Comparison of ENCODE assay signal across 7 cellular contexts in the genomic region with DNA sequence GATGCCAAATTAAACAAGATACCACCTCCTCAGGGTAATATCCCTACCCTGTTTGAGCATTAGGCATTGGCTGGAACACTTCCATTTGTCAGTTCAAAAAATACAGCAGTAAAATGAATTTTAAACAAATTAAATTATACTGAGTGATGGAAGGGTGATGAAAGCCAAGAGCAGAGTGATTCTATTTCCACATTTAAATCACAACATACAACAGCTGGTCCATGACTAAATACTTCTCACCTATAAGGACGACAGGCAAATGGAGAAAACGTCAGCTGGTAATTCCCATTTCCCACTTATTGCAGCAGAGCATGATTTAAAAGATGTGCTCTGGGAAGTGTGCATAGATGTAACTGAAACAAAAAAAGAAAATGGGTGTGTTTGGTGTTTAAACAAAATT.
"Had no signal": no experiment of that assay in that cellular context is flagged by ENCODE, and none has a peak within 500 bp of the region (broad histone marks: within the 10 kb centered on the region; RNA-seq: fewer than 3 reads in every experiment).

No MANE protein-coding gene starts in this region.

- FAIRE-seq: HepG2, HTR-8/SVneo, K562 had no signal

- DNase-seq: IMR-90, KBM-7, KG1 had no signal

- H3K27ac ChIP-seq: HL-60 had no signal

- ATAC-seq: HepG2, K562 had no signal

- H3K4me3 ChIP-seq: K562 had no signal
